ENCODE assay signal across 8 cellular contexts in genomic region chr5:99033014-99033931, GRCh38.
DNase-seq lines count a peak whose midpoint lies in the region; ATAC-seq and TF ChIP-seq lines count a peak whose summit lies in the region.

No MANE protein-coding gene starts in this region.

- no peak for TF ChIP-seq POLR2A in spleen (IDR thresholded peaks at IDR 0.05)

- intact Hi-C loops in spleen (cut with DNase I; ENCODE audit: low total_unique reads): loop anchor here (5.0 kb wide), 2 partner anchors 106 to 126 kb away; partner anchors contain the start of gene CHD1

- H3K36me3 ChIP-seq in SJCRH30 (no peaks in the 10 kb centered on the region), spleen (no peaks in the 10 kb centered on the region)

- no peak for ATAC-seq in GM21367 (IDR thresholded peaks at IDR 0.05; ENCODE audit: unreplicated experiment)

- no peaks in the 10 kb centered on the region for H3K9me3 ChIP-seq in SJCRH30 (replicated peaks)
- H3K9me3 ChIP-seq in spleen: no peaks in the 10 kb centered on the region

- WGBS in spleen, 5 donors: 7 to 17% (median 14%) methylated on average over 6 of the region's 6 CpGs

- TF ChIP-seq CTCF in AG10803 (conservative IDR thresholded peaks at IDR 0.05; ENCODE audit: low read length): no peak
- no peak for TF ChIP-seq CTCF in spleen (IDR thresholded peaks at IDR 0.05 in 8 of 11, conservative IDR thresholded peaks at IDR 0.05 in 3 of 11)

- no peaks in the 10 kb centered on the region for H3K27me3 ChIP-seq in SJCRH30
- H3K27me3 ChIP-seq in spleen (replicated peaks in 1 of 7): no peaks in the 10 kb centered on the region

- no peak for DNase-seq in AG10803 (ENCODE audit: low read depth)
- DNase-seq in H4 (ENCODE audit: low spot score): peak; percentile 14
- no peak for DNase-seq in SJCRH30
- peak; percentile 50 for DNase-seq in fibroblast of peridontal ligament (ENCODE audit: extremely low read depth)
- DNase-seq in spleen: no peak
- no peak for DNase-seq in NCI-H524 treated with DMSO at 0.1 percent for 48 hours (lab: John Stamatoyannopoulos, UW)
- no peak for DNase-seq in ureter (ENCODE audit: low spot score)

- H3K4me1 ChIP-seq in SJCRH30: peaks cover 5% of the 10 kb centered on the region; the same call in 1 of the 2 replicates
- peaks cover 25 to 75% (median 50%) of the 10 kb centered on the region in 6 donors for H3K4me1 ChIP-seq in spleen

- H3K4me3 ChIP-seq in AG10803 (ENCODE audit: low read length) (peak overlapping the region; percentile 43), SJCRH30 (peak overlapping the region; percentile 8), spleen (peak overlapping the region; percentile 0 to 61 (median 31))

- H3K27ac ChIP-seq in SJCRH30 (no peak overlapping the region), spleen (peak overlapping the region; percentile 74 to 87 (median 82))

Comparison
In these comparisons a context has a peak if more than half of its experiments do, and no peak if none do; other contexts are left out.
1. DNase-seq: peak in H4 (single experiment) and fibroblast of peridontal ligament (single experiment); none in AG10803 (single experiment), SJCRH30 (0 of 2), spleen (single experiment), NCI-H524 treated with DMSO at 0.1 percent for 48 hours (single experiment) and ureter (single experiment).
2. Peak in every context shown above with its lines, with median percentiles within 50 percentile points of each other: H3K4me3 ChIP-seq.